ENCODE assay signal across 8 cellular contexts in the genomic region with DNA sequence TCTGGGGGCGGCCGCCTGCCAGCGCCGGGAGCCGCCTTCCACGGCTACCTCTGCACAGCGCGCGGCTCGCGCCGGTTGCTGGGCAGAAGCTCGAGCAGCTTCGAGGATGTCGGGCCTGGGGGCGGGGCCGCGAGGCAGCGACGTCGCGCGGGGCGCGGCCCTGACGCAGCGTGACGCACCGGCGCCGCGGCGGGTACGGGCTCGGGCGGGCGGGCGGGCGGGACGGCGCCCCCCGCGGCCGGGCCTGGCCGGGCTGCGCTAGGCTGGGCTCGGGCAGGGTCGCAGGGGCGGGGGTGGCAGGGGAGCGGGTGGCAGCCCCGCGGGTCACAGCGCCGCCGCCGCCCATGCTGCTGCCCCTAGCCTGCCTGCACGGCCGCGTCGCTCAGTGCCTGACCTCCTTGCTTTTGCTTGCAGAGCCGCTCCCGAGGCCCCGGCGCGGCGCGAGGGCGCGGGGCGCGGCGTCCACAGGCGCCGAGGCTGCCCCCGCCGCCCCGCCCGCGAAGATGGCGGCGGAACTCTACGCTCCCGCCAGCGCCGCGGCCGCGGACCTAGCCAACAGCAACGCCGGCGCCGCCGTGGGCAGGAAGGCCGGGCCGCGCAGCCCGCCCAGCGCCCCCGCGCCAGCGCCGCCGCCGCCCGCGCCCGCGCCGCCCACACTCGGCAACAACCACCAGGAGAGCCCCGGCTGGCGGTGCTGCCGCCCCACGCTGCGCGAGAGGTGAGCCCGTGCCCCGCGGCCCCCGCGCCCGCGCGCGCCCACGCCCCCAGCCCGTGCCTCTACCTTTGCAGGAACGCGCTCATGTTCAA. TPM values are rescaled to one million over a fixed set of nuclear protein-coding genes. Genes with fewer than 3 reads are reported as not detected.
DNase-seq lines count a peak whose midpoint lies in the region; ATAC-seq and TF ChIP-seq lines count a peak whose summit lies in the region.

A gene (plus strand): TSS at position 166 of the 807 bp plus-strand sequence. CDS start 179 bp downstream, at position 345.

- H3K4me1 ChIP-seq in foreskin keratinocyte = no peaks in the 10 kb centered on the region
- H3K4me1 ChIP-seq in neuron (ENCODE audit: insufficient read depth, low read length) = no peaks in the 10 kb centered on the region
- H3K4me1 ChIP-seq in subcutaneous abdominal adipose tissue (ENCODE audit: control insufficient read depth in 5 of 5, insufficient read depth in 5 of 5, low read length in 5 of 5) = peaks cover 4 to 58% (median 37%) of the 10 kb centered on the region in 5 donors

- peaks cover 22% of the 10 kb centered on the region for H3K36me3 ChIP-seq in neuron (ENCODE audit: insufficient read depth, low read length)
- peaks cover 2 to 49% (median 39%) of the 10 kb centered on the region in 5 donors for H3K36me3 ChIP-seq in subcutaneous abdominal adipose tissue (ENCODE audit: control insufficient read depth in 5 of 5, insufficient read depth in 5 of 5, low read length in 5 of 5)

- TF ChIP-seq POLR2A in Raji (IDR thresholded peaks at IDR 0.05; ENCODE audit: insufficient read depth, low read depth, low read length) = peak; percentile 84

- DNase-seq in DMS153 treated with DMSO at 0.1 percent for 48 hours (lab: John Stamatoyannopoulos, UW; ENCODE audit: unreplicated experiment) (peak; percentile 5), HuH-7.5 (ENCODE audit: low spot score) (peak; percentile 93), activated gamma-delta T cell (lab: John Stamatoyannopoulos, UW) (peak; percentile 83), foreskin keratinocyte (peak; percentile 37 to 60)

- H3K27me3 ChIP-seq in foreskin keratinocyte (no peaks in the 10 kb centered on the region), neuron (ENCODE audit: insufficient read depth, low read length) (no peaks in the 10 kb centered on the region), subcutaneous abdominal adipose tissue (ENCODE audit: control insufficient read depth in 5 of 5, insufficient read depth in 4 of 5, low read length in 5 of 5) (no peaks in the 10 kb centered on the region)

- H2AFZ ChIP-seq in neuron (ENCODE audit: low read depth, low read length) = no peak within 1 kb of the TSS

- peak within 1 kb of the TSS in 4 of 5 donors; percentile 8 to 76 (median 68) for H3K9ac ChIP-seq in subcutaneous abdominal adipose tissue (ENCODE audit: low read length in 5 of 5)

- peak within 1 kb of the TSS; percentile 17 for H3K4me3 ChIP-seq in neuron (ENCODE audit: low read length)
- peak within 1 kb of the TSS; percentile 60 to 80 (median 70) for H3K4me3 ChIP-seq in subcutaneous abdominal adipose tissue (ENCODE audit: low read depth in 1 of 5, low read length in 5 of 5)

- H3K27ac ChIP-seq in foreskin keratinocyte (peak within 1 kb of the TSS; percentile 57), subcutaneous abdominal adipose tissue (ENCODE audit: low read depth, low read length) (peak within 1 kb of the TSS; percentile 79)

- no peak for TF ChIP-seq CTCF in foreskin keratinocyte (conservative IDR thresholded peaks at IDR 0.05)

- ATAC-seq in GM21526 (IDR thresholded peaks at IDR 0.05; ENCODE audit: low FRiP score, unreplicated experiment) (peak; percentile 86), foreskin keratinocyte (peak; percentile 93)

- peaks cover 2% of the 10 kb centered on the region for H3K9me3 ChIP-seq in neuron (ENCODE audit: low read length)
- H3K9me3 ChIP-seq in subcutaneous abdominal adipose tissue (ENCODE audit: control insufficient read depth in 5 of 5, low read length in 5 of 5) = no peaks in the 10 kb centered on the region

RNA-seq across cellular contexts. Expression of the gene that starts here (rescaled TPM):
- total RNA-seq in foreskin keratinocyte = 51.3 and 56.3 TPM in 2 replicates
- polyA plus RNA-seq in foreskin keratinocyte = 62.0 and 64.0 TPM in 2 replicates

Comparison
In these comparisons a context has a peak if more than half of its experiments do, and no peak if none do; other contexts are left out.
1. Peak in every context shown above with its lines: DNase-seq, ATAC-seq, H3K4me3 ChIP-seq and H3K27ac ChIP-seq.
2. DNase-seq: peak in every context shown above with its lines; median percentile 93 in HuH-7.5; 83 in activated gamma-delta T cell; 48 in foreskin keratinocyte; 5 in DMS153 treated with DMSO at 0.1 percent for 48 hours.